ENCODE assay signal across 17 cellular contexts in the genomic region with DNA sequence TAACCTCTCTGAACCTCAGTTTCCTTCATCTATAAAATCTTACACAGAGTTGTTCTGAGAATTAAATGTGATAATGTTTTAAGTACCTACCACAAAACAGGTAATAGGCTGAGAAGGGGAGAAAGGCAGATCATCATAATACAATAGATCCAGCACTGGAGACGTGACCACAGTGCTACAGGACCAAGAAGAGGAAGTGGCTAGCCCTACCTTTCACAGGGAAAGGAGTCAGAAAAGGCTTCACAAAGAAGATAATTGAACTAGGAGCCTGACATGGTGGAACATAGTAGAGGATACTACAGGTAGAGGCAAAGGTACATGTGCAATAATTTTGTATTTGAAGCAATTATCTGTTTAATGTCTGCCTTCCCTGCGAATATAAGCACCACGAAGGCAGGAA. TPM values are rescaled to one million over a fixed set of nuclear protein-coding genes. Genes with fewer than 3 reads are reported as not detected.
DNase-seq lines count a peak whose midpoint lies in the region; ATAC-seq, FAIRE-seq and TF ChIP-seq lines count a peak whose summit lies in the region.
"Had no signal": no experiment of that assay in that cellular context is flagged by ENCODE, and none has a peak within 500 bp of the region (broad histone marks: within the 10 kb centered on the region; RNA-seq: fewer than 3 reads in every experiment).

No MANE protein-coding gene starts in this region.

- no peak for TF ChIP-seq RAD21 in GM12878 (IDR thresholded peaks at IDR 0.05; ENCODE audit: insufficient read depth, low read depth, low read length)

- POLR2A ChIA-PET in GM12878 (lab: Charles Lee) = no interaction called here

- no peak overlapping the region for H3K4me3 ChIP-seq in GM12878
- H3K4me3 ChIP-seq in upper lobe of right lung = no peak overlapping the region
- H3K4me3 ChIP-seq in tibial nerve = no peak overlapping the region
- H3K4me3 ChIP-seq: BLaER1, GM23248, HAP-1 had no signal

- TF ChIP-seq CTCF in GM12878 (IDR thresholded peaks at IDR 0.05 in 2 of 3, conservative IDR thresholded peaks at IDR 0.05 in 1 of 3; ENCODE audit: control insufficient read depth in 2 of 3, extremely low read depth in 1 of 3, insufficient read depth in 1 of 3, low read depth in 3 of 3, low read length in 3 of 3) (no peak), upper lobe of right lung (IDR thresholded peaks at IDR 0.05) (no peak), tibial nerve (IDR thresholded peaks at IDR 0.05) (no peak)

- intact Hi-C loops in GM12878 (cut with micrococcal nuclease; ENCODE audit: unreplicated experiment) (no loop called here), upper lobe of right lung (cut with DNase I) (no loop called here)

- H3K36me3 ChIP-seq in GM12878 (ENCODE audit: control insufficient read depth in 2 of 2, insufficient read depth in 2 of 2, low read length in 1 of 2) (peaks cover 7 to 9% of the 10 kb centered on the region in 2 experiments; a peak in 3 of 4 replicates), upper lobe of right lung (peaks cover 84% of the 10 kb centered on the region), tibial nerve (peaks cover 0 to 96% (median 10%) of the 10 kb centered on the region in 3 donors)

- H2AFZ ChIP-seq in GM12878 (ENCODE audit: control insufficient read depth, low read depth, low read length) = no peak overlapping the region
- H2AFZ ChIP-seq: GM23248 had no signal

- H3K9me3 ChIP-seq in GM12878 (replicated peaks; ENCODE audit: control insufficient read depth, insufficient read depth, low read length) (no peaks in the 10 kb centered on the region), upper lobe of right lung (no peaks in the 10 kb centered on the region), tibial nerve (no peaks in the 10 kb centered on the region)
- H3K9me3 ChIP-seq: BLaER1, HAP-1 had no signal

- BruUV-seq in GM12878 (replicated peaks; lab: Mats Ljungman, UMichigan) = no TSS peak

- in situ Hi-C loops in GM12878 (cut with MboI) = no loop called here

- H3K79me2 ChIP-seq in GM12878 (ENCODE audit: control insufficient read depth, insufficient read depth, low read length) = no peaks in the 10 kb centered on the region

- TF ChIP-seq POLR2A in GM12891 (IDR thresholded peaks at IDR 0.05; ENCODE audit: low read depth, low read length) (no peak), GM12878 (IDR thresholded peaks at IDR 0.05; ENCODE audit: low read depth, low read length) (no peak), tibial nerve (IDR thresholded peaks at IDR 0.05) (no peak)

- SMC1A ChIA-PET in GM12878 (lab: Charles Lee; ENCODE audit: uncharacterized antibody, unreplicated experiment) = no interaction called here

- H3K4me1 ChIP-seq in GM12878 (ENCODE audit: control insufficient read depth, insufficient read depth, low read length) (no peaks in the 10 kb centered on the region), upper lobe of right lung (no peaks in the 10 kb centered on the region), tibial nerve (no peaks in the 10 kb centered on the region)

- no peak overlapping the region for H3K9ac ChIP-seq in GM12878 (ENCODE audit: control insufficient read depth, insufficient read depth, low read length)
- H3K9ac ChIP-seq: BLaER1, GM23248 had no signal

- TF ChIP-seq EP300 in GM12878 (IDR thresholded peaks at IDR 0.05; ENCODE audit: borderline replicate concordance in 1 of 2, control insufficient read depth in 1 of 2, low read depth in 2 of 2, low read length in 2 of 2) = no peak
- TF ChIP-seq EP300 in tibial nerve (IDR thresholded peaks at IDR 0.05) = no peak

- H3K4me2 ChIP-seq in GM12878 (ENCODE audit: control insufficient read depth, insufficient read depth) = no peak overlapping the region
- H3K4me2 ChIP-seq: BLaER1 had no signal

- H3K27ac ChIP-seq in GM12878 (ENCODE audit: control insufficient read depth, insufficient read depth) (no peak overlapping the region), upper lobe of right lung (no peak overlapping the region), tibial nerve (no peak overlapping the region)
- H3K27ac ChIP-seq: BLaER1, GM23248 had no signal

- RAD21 ChIA-PET in GM12878 (lab: Charles Lee; ENCODE audit: unreplicated experiment) = no interaction called here

- ATAC-seq in GM12878 (no peak), upper lobe of right lung (no peak)
- ATAC-seq: HepG2 had no signal

- H3K27me3 ChIP-seq in GM12878 (replicated peaks in 1 of 2; ENCODE audit: control insufficient read depth in 2 of 2, insufficient read depth in 2 of 2, low read length in 1 of 2) (no peaks in the 10 kb centered on the region), upper lobe of right lung (no peaks in the 10 kb centered on the region), tibial nerve (no peaks in the 10 kb centered on the region)
- H3K27me3 ChIP-seq: BLaER1 had no signal

- no peaks in the 10 kb centered on the region for H4K20me1 ChIP-seq in GM12878 (ENCODE audit: control insufficient read depth, insufficient read depth)
- H4K20me1 ChIP-seq: BLaER1 had no signal

- DNase-seq in SKM-1 (lab: John Stamatoyannopoulos, UW; ENCODE audit: unreplicated experiment) = peak; percentile 1
- no peak for DNase-seq in SKM-1 treated with dmso at 0.1 percent for 144 hours (lab: John Stamatoyannopoulos, UW; ENCODE audit: unreplicated experiment)
- no peak for DNase-seq in GM12891 (ENCODE audit: insufficient read length, low spot score)
- DNase-seq in OCI-M1 (lab: John Stamatoyannopoulos, UW) = peak; percentile 21
- no peak for DNase-seq in GM12878 (ENCODE audit: low read depth, low spot score)
- DNase-seq in activated CD8-positive, alpha-beta memory T cell treated with anti-CD3 and anti-CD28 coated beads, Interleukin-2, amount 50 U/mL, for 4 hours = no peak
- DNase-seq in upper lobe of right lung = no peak
- no peak for DNase-seq in tibial nerve (ENCODE audit: low spot score in 2 of 2)
- DNase-seq: 8988T; CD4-positive, alpha-beta memory T cell; DMS79 treated with DMSO at 0.1 percent for 48 hours; GF-D8; GM23248 had no signal

- FAIRE-seq in GM12891 (lab: Jason Lieb, UNC) (no peak), GM12878 (lab: Jason Lieb, UNC) (no peak)
- FAIRE-seq: GM18507, HepG2 had no signal

- 100% methylated on average over 3 of the region's 3 CpGs for WGBS in GM12878 (ENCODE audit: insufficient coverage, insufficient replicate concordance, low lambda C conversion rate, missing lambda C conversion rate)
- WGBS in tibial nerve, 2 donors = 94 to 95% methylated on average over 3 of the region's 3 CpGs

- CTCF ChIA-PET in GM12878 (lab: Yijun Ruan, JAX) = interaction anchor here (1.5 kb wide), 1 partner anchor 17 kb away, joined by 3 read pairs; no protein-coding TSS in a partner anchor

TF ChIP-seq in GM12891, 5 proteins besides CTCF, POLR2A, EP300 and RAD21:
- TF ChIP-seq TAF1 (IDR thresholded peaks at IDR 0.05; ENCODE audit: low read depth, low read length) (no peak), POU2F2 (IDR thresholded peaks at IDR 0.05; ENCODE audit: low read depth, low read length) (no peak), POLR2AphosphoS5 (IDR thresholded peaks at IDR 0.05; ENCODE audit: low read depth, low read length) (no peak), SPI1 (IDR thresholded peaks at IDR 0.05; ENCODE audit: low read depth, low read length) (peak; percentile 49), PAX5 (IDR thresholded peaks at IDR 0.05; ENCODE audit: insufficient read depth, low read length, severe bottlenecking) (no peak)

TF ChIP-seq in GM12878, 131 proteins besides CTCF, POLR2A, EP300 and RAD21:
- TF ChIP-seq SPI1 (IDR thresholded peaks at IDR 0.05; ENCODE audit: borderline replicate concordance, insufficient read depth, low read depth, low read length) (peak; percentile 52; the same call in 1 of the 2 replicates), MTA3 (IDR thresholded peaks at IDR 0.05; ENCODE audit: borderline replicate concordance, low read length) (no peak), KAT2A (conservative IDR thresholded peaks at IDR 0.05; ENCODE audit: control insufficient read depth, low read depth, low read length) (no peak), NFXL1 (IDR thresholded peaks at IDR 0.05; ENCODE audit: borderline replicate concordance) (no peak), STAT3 (IDR thresholded peaks at IDR 0.05; ENCODE audit: low read depth, low read length) (no peak)

RNA-seq across cellular contexts. Expression of gene ERI3, which starts 45.1 kb away (rescaled TPM):
- polyA plus RNA-seq in GM12891 (2012; ENCODE audit: low read depth, missing spikeins) = 28.3 TPM
- total RNA-seq in GM12878 (2013; cell fraction: nucleolus; rRNA removed) = 20.4 and 28.8 TPM in 2 replicates
- 45.4 and 53.0 TPM in 2 replicates for total RNA-seq in GM12878 (2014; rRNA removed)
- total RNA-seq in GM12878 (2014; rRNA removed; fragmentation: Illumina TruSeq; extraction: Trizol) = 32.2 and 33.4 TPM in 2 replicates
- total RNA-seq in GM12878 (2021) = 46.9 and 49.4 TPM in 2 replicates
- polyA plus RNA-seq in GM12878 (2011; ENCODE audit: low read depth) = 18.4 TPM
- polyA plus RNA-seq in GM12878 (2011; rRNA removed) = 26.3 and 39.0 TPM in 2 replicates
- polyA plus RNA-seq in GM12878 (2011; cell fraction: cytosol; rRNA removed) = 63.6 and 72.7 TPM in 2 replicates
- 45.5 and 49.4 TPM in 2 replicates for polyA plus RNA-seq in GM12878 (2011; cell fraction: nucleus; rRNA removed)
- 24.3 and 28.9 TPM in 2 replicates for polyA plus RNA-seq in GM12878 (2012)
- polyA plus RNA-seq in GM12878 (2014; fragmentation: Illumina TruSeq; extraction: Trizol) = 21.7 and 31.5 TPM in 2 replicates
- 10 to 100 TPM; 20.6 to 29.0 TPM for polyA plus RNA-seq in GM12878 (2014; fragmentation: Nextera tagmentation; extraction: Ambion mirVana)
- polyA plus RNA-seq in GM12878 (2014; rRNA removed) = 43.5 and 43.6 TPM in 2 replicates
- polyA plus RNA-seq in GM12878 (2016; fragmentation: Nextera tagmentation; extraction: Ambion mirVana) = 10 to 100 TPM; 73.1 to 90.4 TPM
- polyA minus RNA-seq in GM12878 (2011; rRNA and poly(A)+ RNA removed) = 35.2 and 48.1 TPM in 2 replicates
- polyA minus RNA-seq in GM12878 (2011; cell fraction: cytosol; rRNA and poly(A)+ RNA removed) = 22.9 and 25.1 TPM in 2 replicates
- polyA minus RNA-seq in GM12878 (2011; cell fraction: nucleus; rRNA and poly(A)+ RNA removed) = 17.5 and 21.1 TPM in 2 replicates
- total RNA-seq in upper lobe of right lung = 41.7 TPM
- 10 to 100 TPM; 60.1 to 82.2 (median 66.5) TPM for total RNA-seq in tibial nerve

Comparison
In these comparisons a context has a peak if more than half of its experiments do, and no peak if none do; other contexts are left out.
1. DNase-seq: peak in SKM-1 (single experiment) and OCI-M1 (single experiment); none in SKM-1 treated with dmso at 0.1 percent for 144 hours (single experiment), GM12891 (single experiment), GM12878 (single experiment), activated CD8-positive, alpha-beta memory T cell treated with anti-CD3 and anti-CD28 coated beads, Interleukin-2, amount 50 U/mL, for 4 hours (single experiment), upper lobe of right lung (single experiment) and tibial nerve (0 of 2).